ENCODE assay signal across 8 cellular contexts in the genomic region with DNA sequence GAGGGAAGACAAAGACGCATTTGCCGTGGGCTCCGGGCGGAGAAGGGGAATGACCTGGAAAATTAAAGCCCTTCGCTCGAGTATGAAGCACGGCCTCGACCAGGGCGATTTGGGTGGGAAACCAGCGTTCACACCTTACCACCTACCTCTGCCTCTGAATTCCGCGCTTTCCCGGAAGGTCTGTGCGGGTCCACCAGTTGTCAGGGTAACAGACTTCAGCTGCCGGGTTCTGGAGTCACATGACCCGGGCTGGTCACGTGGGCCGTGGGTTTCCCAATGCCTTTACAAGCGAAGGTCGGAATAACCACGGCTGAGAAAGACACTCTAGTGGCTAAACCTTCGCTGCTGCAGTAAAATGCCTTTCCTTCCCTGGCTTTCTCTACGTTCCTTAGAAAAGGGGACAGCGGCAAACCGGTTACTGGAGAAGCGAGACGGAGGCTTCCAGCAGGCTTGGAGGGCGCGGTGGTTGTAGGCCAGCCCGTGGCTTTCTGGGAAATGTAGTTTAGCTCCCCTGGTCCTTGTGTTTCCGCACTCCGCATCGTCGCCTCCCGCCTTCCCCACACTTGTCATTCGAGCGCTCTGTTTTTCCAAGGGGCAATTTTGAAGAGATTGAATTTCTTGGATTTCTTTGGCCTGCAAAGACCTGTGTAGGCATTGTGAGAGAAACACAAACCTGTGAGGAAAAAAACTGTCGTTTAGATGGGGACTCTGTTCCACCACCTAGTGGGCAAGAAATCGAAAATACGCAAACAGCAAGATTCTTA. TPM values are rescaled to one million over a fixed set of nuclear protein-coding genes. Genes with fewer than 3 reads are reported as not detected.
DNase-seq lines count a peak whose midpoint lies in the region; ATAC-seq and TF ChIP-seq lines count a peak whose summit lies in the region.

A gene with protein sequence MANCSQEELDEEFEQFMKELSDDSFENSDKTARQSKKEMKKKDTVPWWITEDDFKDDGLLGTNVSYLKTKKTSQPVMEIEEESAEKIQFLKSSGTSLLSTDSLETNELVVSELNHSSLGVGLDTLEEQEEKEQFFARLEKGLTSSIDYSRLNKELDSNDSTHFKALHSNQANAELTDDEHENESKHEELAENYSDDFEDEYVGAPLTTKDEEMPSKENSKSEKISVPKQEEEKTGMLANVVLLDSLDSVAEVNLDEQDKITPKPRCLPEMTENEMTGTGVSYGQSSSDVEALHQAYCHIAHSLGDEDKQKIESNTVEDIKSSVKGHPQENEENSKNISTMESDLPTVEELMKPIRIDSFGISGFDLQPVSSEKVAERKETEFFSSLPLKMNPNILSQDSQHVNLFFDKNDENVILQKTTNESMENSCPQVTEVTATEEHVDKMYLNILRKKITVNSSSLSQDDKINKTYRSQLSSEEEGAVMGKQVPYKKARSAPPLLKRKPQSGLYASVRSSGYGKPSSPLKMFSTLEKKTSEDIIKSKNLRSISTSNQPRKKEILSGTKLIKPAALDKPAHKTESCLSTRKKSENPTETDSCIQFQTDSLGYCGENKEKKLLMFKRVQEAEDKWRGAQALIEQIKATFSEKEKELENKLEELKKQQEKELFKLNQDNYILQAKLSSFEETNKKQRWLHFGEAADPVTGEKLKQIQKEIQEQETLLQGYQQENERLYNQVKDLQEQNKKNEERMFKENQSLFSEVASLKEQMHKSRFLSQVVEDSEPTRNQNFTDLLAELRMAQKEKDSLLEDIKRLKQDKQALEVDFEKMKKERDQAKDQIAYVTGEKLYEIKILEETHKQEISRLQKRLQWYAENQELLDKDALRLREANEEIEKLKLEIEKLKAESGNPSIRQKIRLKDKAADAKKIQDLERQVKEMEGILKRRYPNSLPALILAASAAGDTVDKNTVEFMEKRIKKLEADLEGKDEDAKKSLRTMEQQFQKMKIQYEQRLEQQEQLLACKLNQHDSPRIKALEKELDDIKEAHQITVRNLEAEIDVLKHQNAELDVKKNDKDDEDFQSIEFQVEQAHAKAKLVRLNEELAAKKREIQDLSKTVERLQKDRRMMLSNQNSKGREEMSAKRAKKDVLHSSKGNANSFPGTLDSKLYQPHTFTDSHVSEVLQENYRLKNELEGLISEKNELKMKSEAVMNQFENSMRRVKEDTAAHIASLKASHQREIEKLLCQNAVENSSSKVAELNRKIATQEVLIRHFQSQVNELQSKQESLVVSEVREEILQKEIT (N-terminal part only) (minus strand): TSS at position 210 of the 764 bp plus-strand sequence. CDS start 1,250 bp downstream, outside the sequence.

- ATAC-seq in GM21529 (IDR thresholded peaks at IDR 0.05; ENCODE audit: unreplicated experiment): peak; percentile 98

- intact Hi-C loops in esophagus squamous epithelium (cut with DNase I): no loop called here

- no peaks in the 10 kb centered on the region for H3K9me3 ChIP-seq in esophagus squamous epithelium

- H3K4me1 Mint-ChIP-seq in IgD-negative memory B cell: peaks cover 9 to 11% (median 10%) of the 10 kb centered on the region in 3 donors
- peaks cover 25% of the 10 kb centered on the region for H3K4me1 Mint-ChIP-seq in activated T-cell treated with anti-CD3 and anti-CD28 coated beads, Interleukin-2, amount 50 U/mL, for 24 hours (ENCODE audit: low read depth)

- peak within 1 kb of the TSS; percentile 63 to 93 (median 82) for H3K4me3 ChIP-seq in esophagus squamous epithelium

- DNase-seq in DMS153 treated with DMSO at 0.1 percent for 48 hours (lab: John Stamatoyannopoulos, UW; ENCODE audit: unreplicated experiment) (peak; percentile 97), OCI-M1 (lab: John Stamatoyannopoulos, UW) (peak; percentile 96), esophagus squamous epithelium (lab: John Stamatoyannopoulos, UW) (peak; percentile 64), myocyte (ENCODE audit: low read depth) (peak; percentile 91)
- peak; percentile 92 for DNase-seq in activated T-cell treated with anti-CD3 and anti-CD28 coated beads, Interleukin-2, amount 50 U/mL, for 24 hours
- peak; percentile 61 to 86 for DNase-seq in stimulated activated CD8-positive, alpha-beta memory T cell treated with anti-CD3 and anti-CD28 coated beads, Interleukin-7, amount 100 ng/mL, for 48 hours (ENCODE audit: extremely low read depth in 1 of 2, low read depth in 1 of 2)

- H3K4me3 Mint-ChIP-seq in IgD-negative memory B cell: peak within 1 kb of the TSS; percentile 98 to 100 (median 100)
- peak within 1 kb of the TSS; percentile 95 for H3K4me3 Mint-ChIP-seq in activated T-cell treated with anti-CD3 and anti-CD28 coated beads, Interleukin-2, amount 50 U/mL, for 24 hours

- H3K27me3 Mint-ChIP-seq in IgD-negative memory B cell: peaks cover 2% of the 10 kb centered on the region
- peaks cover 9% of the 10 kb centered on the region for H3K27me3 Mint-ChIP-seq in activated T-cell treated with anti-CD3 and anti-CD28 coated beads, Interleukin-2, amount 50 U/mL, for 24 hours

- H3K27ac ChIP-seq in esophagus squamous epithelium: peak within 1 kb of the TSS; percentile 80 to 92 (median 88)

- H3K36me3 ChIP-seq in esophagus squamous epithelium: no peaks in the 10 kb centered on the region

- H3K9me3 Mint-ChIP-seq in IgD-negative memory B cell: no peaks in the 10 kb centered on the region
- H3K9me3 Mint-ChIP-seq in activated T-cell treated with anti-CD3 and anti-CD28 coated beads, Interleukin-2, amount 50 U/mL, for 24 hours: no peaks in the 10 kb centered on the region

- TF ChIP-seq CTCF in esophagus squamous epithelium (IDR thresholded peaks at IDR 0.05): peak; percentile 17 to 67 (median 64)

- peaks cover 0 to 22% (median 5%) of the 10 kb centered on the region in 3 donors for H3K4me1 ChIP-seq in esophagus squamous epithelium

- peaks cover 0 to 7% (median 0%) of the 10 kb centered on the region in 4 donors for H3K27me3 ChIP-seq in esophagus squamous epithelium

- TF ChIP-seq POLR2A in esophagus squamous epithelium (IDR thresholded peaks at IDR 0.05): no peak

- H3K27ac Mint-ChIP-seq in IgD-negative memory B cell: peak within 1 kb of the TSS; percentile 91 to 96 (median 94)
- peak within 1 kb of the TSS; percentile 94 for H3K27ac Mint-ChIP-seq in activated T-cell treated with anti-CD3 and anti-CD28 coated beads, Interleukin-2, amount 50 U/mL, for 24 hours

- no peaks in the 10 kb centered on the region for H3K36me3 Mint-ChIP-seq in IgD-negative memory B cell
- H3K36me3 Mint-ChIP-seq in activated T-cell treated with anti-CD3 and anti-CD28 coated beads, Interleukin-2, amount 50 U/mL, for 24 hours (ENCODE audit: low read depth): peaks cover 3% of the 10 kb centered on the region

- WGBS in esophagus squamous epithelium, 2 donors: 0 to 1% methylated on average over 17 to 24 of the region's 40 CpGs

RNA-seq across cellular contexts. Expression of the gene that starts here (rescaled TPM):
- polyA plus RNA-seq in IgD-negative memory B cell: 7.1 TPM
- 1 to 10 TPM; 2.9 to 6.4 (median 4.5) TPM for total RNA-seq in esophagus squamous epithelium
- total RNA-seq in myocyte: 10.1 and 12.2 TPM in 2 replicates
- 1.9 TPM for polyA plus RNA-seq in myocyte (2012)

Comparison
In these comparisons a context has a peak if more than half of its experiments do, and no peak if none do; other contexts are left out.
1. Peak in every context shown above with its lines: DNase-seq, ATAC-seq, H3K4me3 ChIP-seq and H3K27ac ChIP-seq.